1 cellular context compared by ENCODE assay signal in genomic region chr10:127299956-127300689, GRCh38.
TF ChIP-seq lines count a peak whose summit lies in the region.

No MANE protein-coding gene starts in this region.

TF ChIP-seq in GM23338, 12 proteins besides CTCF, POLR2A, EP300 and RAD21 (continued from another document):
- TF ChIP-seq ZNF462 (CRISPR knock-in tag; IDR thresholded peaks at IDR 0.05) = no peak
- no peak for TF ChIP-seq EZH2phosphoT487 (IDR thresholded peaks at IDR 0.05; ENCODE audit: unreplicated experiment)
- no peak for TF ChIP-seq JUNB (IDR thresholded peaks at IDR 0.05; ENCODE audit: unreplicated experiment)
- TF ChIP-seq ZNF331 (CRISPR knock-in tag; IDR thresholded peaks at IDR 0.05; ENCODE audit: low read depth) = no peak
- no peak for TF ChIP-seq EZH2 (IDR thresholded peaks at IDR 0.05; ENCODE audit: low read depth, unreplicated experiment)
- no peak for TF ChIP-seq REST (IDR thresholded peaks at IDR 0.05; ENCODE audit: unreplicated experiment)
- no peak for TF ChIP-seq NANOG (IDR thresholded peaks at IDR 0.05; ENCODE audit: borderline replicate concordance)
- no peak for TF ChIP-seq STAT1 (IDR thresholded peaks at IDR 0.05; ENCODE audit: unreplicated experiment)
- no peak for TF ChIP-seq POLR2AphosphoS5 (IDR thresholded peaks at IDR 0.05; ENCODE audit: low read depth)
- no peak for TF ChIP-seq ETS1 (IDR thresholded peaks at IDR 0.05)
- TF ChIP-seq ZNF114 (CRISPR knock-in tag; IDR thresholded peaks at IDR 0.05) = no peak
TF ChIP-seq in GM23338: peak in this region for 0.
